Comparison of ENCODE assay signal across 9 cellular contexts in the genomic region with DNA sequence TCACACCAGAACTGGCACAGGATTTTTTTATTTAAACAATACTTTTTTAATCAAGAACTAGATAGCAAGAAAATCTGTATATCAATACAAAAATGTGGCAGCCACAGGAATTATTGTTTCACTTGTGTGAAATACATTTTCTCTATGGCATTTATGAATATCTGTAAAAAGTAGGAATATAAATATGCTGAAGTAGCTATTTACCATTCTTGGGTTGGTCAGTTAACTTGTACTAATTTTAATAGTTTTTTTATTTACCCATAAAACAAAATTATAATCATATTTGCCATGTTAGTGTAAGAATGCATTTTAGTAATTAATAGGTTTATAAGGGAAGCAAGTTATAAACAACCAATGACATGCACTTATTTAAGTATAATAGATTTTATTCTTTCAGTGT.
"Had no signal": no experiment of that assay in that cellular context is flagged by ENCODE, and none has a peak within 500 bp of the region (broad histone marks: within the 10 kb centered on the region; RNA-seq: fewer than 3 reads in every experiment).

No MANE protein-coding gene starts in this region.

- DNase-seq: GM23248, GOT3, H7, HFFc6, KBM-7 had no signal

- H3K27ac ChIP-seq: GM23248, KMS-11 had no signal

- H3K36me3 ChIP-seq: HAP-1 had no signal

- H3K4me1 ChIP-seq: HAP-1 had no signal

- H3K9ac ChIP-seq: GM23248, KMS-11 had no signal

- H3K9me3 ChIP-seq: HAP-1 had no signal

- H2AFZ ChIP-seq: GM23248 had no signal

- FAIRE-seq: HTR-8/SVneo had no signal

- ATAC-seq: HCT116 had no signal

- H3K4me3 ChIP-seq: GM23248, HAP-1 had no signal

- H3K4me2 ChIP-seq: KMS-11 had no signal
